Comparison of ENCODE assay signal across 16 cellular contexts in genomic region chr10:45444976-45445898, GRCh38.
DNase-seq lines count a peak whose midpoint lies in the region; ATAC-seq and TF ChIP-seq lines count a peak whose summit lies in the region.
"Had no signal": no experiment of that assay in that cellular context is flagged by ENCODE, and none has a peak within 500 bp of the region (broad histone marks: within the 10 kb centered on the region; RNA-seq: fewer than 3 reads in every experiment).

No MANE protein-coding gene starts in this region.

- no peaks in the 10 kb centered on the region for H3K9me3 Mint-ChIP-seq in WTC11
- H3K9me3 Mint-ChIP-seq: activated naive CD4-positive, alpha-beta T cell treated with anti-CD3 and anti-CD28 coated beads, Interleukin-2, amount 50 U/mL, for 72 hours; nephron had no signal

- H3K27me3 ChIP-seq in heart right ventricle, result peaks cover 0 to 10% (median 0%) of the 10 kb centered on the region in 7 donors
- H3K27me3 ChIP-seq: breast epithelium had no signal

- 73 to 75% methylated on average over 19 of the region's 19 CpGs for WGBS in heart right ventricle, 2 donors

- peaks cover 0 to 4% (median 0%) of the 10 kb centered on the region in 9 donors for H3K4me1 ChIP-seq in heart right ventricle
- H3K4me1 ChIP-seq: breast epithelium had no signal

- peaks cover 5% of the 10 kb centered on the region; the same call in 1 of the 2 replicates for H3K4me1 Mint-ChIP-seq in WTC11
- H3K4me1 Mint-ChIP-seq: nephron had no signal

- POLR2A ChIA-PET in WTC11 (lab: Charles Lee), result no interaction called here

- no peaks in the 10 kb centered on the region for H3K36me3 Mint-ChIP-seq in WTC11
- H3K36me3 Mint-ChIP-seq: activated naive CD4-positive, alpha-beta T cell treated with anti-CD3 and anti-CD28 coated beads, Interleukin-2, amount 50 U/mL, for 72 hours had no signal

- intact Hi-C loops in heart right ventricle (cut with DNase I), result no loop called here

- peak; percentile 28 for ATAC-seq in WTC11
- peak in 7 of 8 donors; percentile 65 to 94 (median 82) for ATAC-seq in heart right ventricle
- no peak for ATAC-seq in GM21423 (IDR thresholded peaks at IDR 0.05; ENCODE audit: unreplicated experiment)
- ATAC-seq: activated naive CD4-positive, alpha-beta T cell treated with anti-CD3 and anti-CD28 coated beads, Interleukin-2, amount 50 U/mL, for 72 hours; PC-3 had no signal

- no peaks in the 10 kb centered on the region for H3K9me3 ChIP-seq in heart right ventricle

- DNase-seq in WTC11 (ENCODE audit: low spot score), result no peak
- DNase-seq in heart right ventricle, result no peak
- peak; percentile 32 for DNase-seq in occipital lobe (lab: John Stamatoyannopoulos, UW)
- no peak for DNase-seq in activated CD4-positive, alpha-beta T cell treated with anti-CD3 and anti-CD28 coated beads for 1 hour
- DNase-seq in activated CD4-positive, CD25-positive, alpha-beta regulatory T cell (lab: John Stamatoyannopoulos, UW), result no peak
- no peak for DNase-seq in epidermal melanocyte (ENCODE audit: insufficient read length, low spot score)
- DNase-seq: NCI-H2081 treated with DMSO at 0.1 percent for 48 hours; NCI-H526; PC-3; stimulated activated CD4-positive, alpha-beta T cell treated with anti-CD3 and anti-CD28 coated beads, Interleukin-4, amount 100 ng/mL, for 1 hour; stimulated activated CD8-positive, alpha-beta memory T cell treated with anti-CD3 and anti-CD28 coated beads, Interleukin-4, amount 100 ng/mL, for 48 hours had no signal

- no peaks in the 10 kb centered on the region for H3K27me3 Mint-ChIP-seq in WTC11 (ENCODE audit: low read depth)

- H3K27ac Mint-ChIP-seq in WTC11, result no peak overlapping the region
- H3K27ac Mint-ChIP-seq: activated naive CD4-positive, alpha-beta T cell treated with anti-CD3 and anti-CD28 coated beads, Interleukin-2, amount 50 U/mL, for 72 hours; nephron had no signal

- H3K27ac ChIP-seq in heart right ventricle, result peak overlapping the region in 1 of 10 donors; percentile 31
- H3K27ac ChIP-seq: breast epithelium, SK-N-MC had no signal

- no peak overlapping the region for H3K4me3 Mint-ChIP-seq in WTC11
- H3K4me3 Mint-ChIP-seq: nephron had no signal

- peaks cover 0 to 30% (median 0%) of the 10 kb centered on the region in 9 donors for H3K36me3 ChIP-seq in heart right ventricle
- H3K36me3 ChIP-seq: breast epithelium had no signal

- TF ChIP-seq CTCF in WTC11 (IDR thresholded peaks at IDR 0.05) (no peak), heart right ventricle (IDR thresholded peaks at IDR 0.05) (no peak)

- H3K4me3 ChIP-seq in heart right ventricle, result no peak overlapping the region
- H3K4me3 ChIP-seq: breast epithelium, SK-N-MC had no signal

- CTCF ChIA-PET in WTC11 (lab: Charles Lee), result interaction anchor here (1.5 kb wide), 1 partner anchor 195 kb away, joined by 8 read pairs; no protein-coding TSS in a partner anchor

TF ChIP-seq in WTC11, 78 proteins besides CTCF, POLR2A, EP300 and RAD21:
- TF ChIP-seq ZNF317 (CRISPR knock-in tag; IDR thresholded peaks at IDR 0.05; ENCODE audit: borderline replicate concordance, low read depth) (no peak), ZNF121 (CRISPR knock-in tag; IDR thresholded peaks at IDR 0.05) (no peak), CREM (CRISPR knock-in tag; IDR thresholded peaks at IDR 0.05) (no peak), GTF2I (CRISPR knock-in tag; conservative IDR thresholded peaks at IDR 0.05) (no peak), SMAD3 (CRISPR knock-in tag; IDR thresholded peaks at IDR 0.05; ENCODE audit: borderline replicate concordance) (no peak), ZNF671 (CRISPR knock-in tag; IDR thresholded peaks at IDR 0.05) (no peak), ZNF423 (CRISPR knock-in tag; IDR thresholded peaks at IDR 0.05) (no peak), TP53 (CRISPR knock-in tag; IDR thresholded peaks at IDR 0.05) (no peak), IRF2 (CRISPR knock-in tag; IDR thresholded peaks at IDR 0.05; ENCODE audit: borderline replicate concordance, low read depth) (no peak)
- TF ChIP-seq, protein P1, sequence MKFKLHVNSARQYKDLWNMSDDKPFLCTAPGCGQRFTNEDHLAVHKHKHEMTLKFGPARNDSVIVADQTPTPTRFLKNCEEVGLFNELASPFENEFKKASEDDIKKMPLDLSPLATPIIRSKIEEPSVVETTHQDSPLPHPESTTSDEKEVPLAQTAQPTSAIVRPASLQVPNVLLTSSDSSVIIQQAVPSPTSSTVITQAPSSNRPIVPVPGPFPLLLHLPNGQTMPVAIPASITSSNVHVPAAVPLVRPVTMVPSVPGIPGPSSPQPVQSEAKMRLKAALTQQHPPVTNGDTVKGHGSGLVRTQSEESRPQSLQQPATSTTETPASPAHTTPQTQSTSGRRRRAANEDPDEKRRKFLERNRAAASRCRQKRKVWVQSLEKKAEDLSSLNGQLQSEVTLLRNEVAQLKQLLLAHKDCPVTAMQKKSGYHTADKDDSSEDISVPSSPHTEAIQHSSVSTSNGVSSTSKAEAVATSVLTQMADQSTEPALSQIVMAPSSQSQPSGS (CRISPR knock-in tag; IDR thresholded peaks at IDR 0.05; ENCODE audit: borderline replicate concordance, low read depth), result no peak
- TF ChIP-seq, protein P2, sequence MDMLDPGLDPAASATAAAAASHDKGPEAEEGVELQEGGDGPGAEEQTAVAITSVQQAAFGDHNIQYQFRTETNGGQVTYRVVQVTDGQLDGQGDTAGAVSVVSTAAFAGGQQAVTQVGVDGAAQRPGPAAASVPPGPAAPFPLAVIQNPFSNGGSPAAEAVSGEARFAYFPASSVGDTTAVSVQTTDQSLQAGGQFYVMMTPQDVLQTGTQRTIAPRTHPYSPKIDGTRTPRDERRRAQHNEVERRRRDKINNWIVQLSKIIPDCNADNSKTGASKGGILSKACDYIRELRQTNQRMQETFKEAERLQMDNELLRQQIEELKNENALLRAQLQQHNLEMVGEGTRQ (CRISPR knock-in tag; IDR thresholded peaks at IDR 0.05), result no peak
- TF ChIP-seq, protein P3, sequence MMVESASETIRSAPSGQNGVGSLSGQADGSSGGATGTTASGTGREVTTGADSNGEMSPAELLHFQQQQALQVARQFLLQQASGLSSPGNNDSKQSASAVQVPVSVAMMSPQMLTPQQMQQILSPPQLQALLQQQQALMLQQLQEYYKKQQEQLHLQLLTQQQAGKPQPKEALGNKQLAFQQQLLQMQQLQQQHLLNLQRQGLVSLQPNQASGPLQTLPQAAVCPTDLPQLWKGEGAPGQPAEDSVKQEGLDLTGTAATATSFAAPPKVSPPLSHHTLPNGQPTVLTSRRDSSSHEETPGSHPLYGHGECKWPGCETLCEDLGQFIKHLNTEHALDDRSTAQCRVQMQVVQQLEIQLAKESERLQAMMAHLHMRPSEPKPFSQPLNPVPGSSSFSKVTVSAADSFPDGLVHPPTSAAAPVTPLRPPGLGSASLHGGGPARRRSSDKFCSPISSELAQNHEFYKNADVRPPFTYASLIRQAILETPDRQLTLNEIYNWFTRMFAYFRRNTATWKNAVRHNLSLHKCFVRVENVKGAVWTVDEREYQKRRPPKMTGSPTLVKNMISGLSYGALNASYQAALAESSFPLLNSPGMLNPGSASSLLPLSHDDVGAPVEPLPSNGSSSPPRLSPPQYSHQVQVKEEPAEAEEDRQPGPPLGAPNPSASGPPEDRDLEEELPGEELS (CRISPR knock-in tag; IDR thresholded peaks at IDR 0.05), result no peak
- TF ChIP-seq, protein P4, sequence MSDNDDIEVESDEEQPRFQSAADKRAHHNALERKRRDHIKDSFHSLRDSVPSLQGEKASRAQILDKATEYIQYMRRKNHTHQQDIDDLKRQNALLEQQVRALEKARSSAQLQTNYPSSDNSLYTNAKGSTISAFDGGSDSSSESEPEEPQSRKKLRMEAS (CRISPR knock-in tag; IDR thresholded peaks at IDR 0.05), result no peak
